8 cellular contexts compared by ENCODE assay signal in the genomic region with DNA sequence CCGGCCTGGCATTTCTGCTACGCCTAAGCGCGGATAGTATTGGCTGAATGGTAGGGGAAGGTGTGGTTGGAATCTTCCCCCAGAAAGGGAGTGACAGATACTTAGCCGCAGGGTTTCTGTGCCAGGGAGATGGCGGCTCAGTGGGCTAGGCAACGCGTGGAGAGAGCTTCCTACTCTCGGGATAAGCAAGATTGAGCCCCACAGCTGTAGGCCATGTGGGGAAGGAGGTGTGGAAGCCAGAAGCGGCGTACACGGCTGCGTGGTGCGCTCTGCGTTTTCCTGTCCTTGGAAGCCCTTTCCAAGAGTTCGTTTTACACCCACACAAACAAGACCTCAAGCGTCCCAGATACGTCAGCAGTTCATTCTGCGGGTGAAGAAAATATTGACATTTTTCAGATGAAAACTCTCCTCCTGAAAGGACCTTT. TPM values are rescaled to one million over a fixed set of nuclear protein-coding genes. Genes with fewer than 3 reads are reported as not detected.
A peak's percentile ranks its signal among the peaks of the same experiment; 100 is the strongest.
DNase-seq lines count a peak whose midpoint lies in the region; ATAC-seq, FAIRE-seq and TF ChIP-seq lines count a peak whose summit lies in the region.

No MANE protein-coding gene starts in this region.

- H3K4me1 ChIP-seq in A549 = peaks cover 21% of the 10 kb centered on the region; the same call in 2 of the 3 replicates
- H3K4me1 ChIP-seq in neuron (ENCODE audit: insufficient read depth, low read length) = peaks cover 16% of the 10 kb centered on the region

- H3K36me3 ChIP-seq in neuron (ENCODE audit: insufficient read depth, low read length) = no peaks in the 10 kb centered on the region

- TF ChIP-seq POLR2A in A549 (IDR thresholded peaks at IDR 0.05; ENCODE audit: low read length) = no peak

- H2AFZ ChIP-seq in neuron (ENCODE audit: low read depth, low read length) = peak overlapping the region; percentile 17

- CTCF ChIA-PET in A549 (lab: Yijun Ruan, JAX) = interaction anchor here (0.9 to 2.0 kb wide), 7 partner anchors 9 to 104 kb away, joined by 3 to 10 read pairs (median 4); no protein-coding TSS in a partner anchor

- peak; percentile 77 to 84 for ATAC-seq in A549
- peak; percentile 46 for ATAC-seq in GM18511 (IDR thresholded peaks at IDR 0.05; ENCODE audit: unreplicated experiment)
- peak; percentile 30 for ATAC-seq in HG03060 (IDR thresholded peaks at IDR 0.05; ENCODE audit: low read depth, unreplicated experiment)
- ATAC-seq in activated T-cell treated with anti-CD3 and anti-CD28 coated beads, Interleukin-2, amount 50 U/mL, for 72 hours (replicated peaks in 1 of 2) = peak; percentile 41 to 47

- POLR2A ChIA-PET in A549 (lab: Yijun Ruan, JAX) = interaction anchor here (0.7 to 1.4 kb wide), 4 partner anchors 12 to 83 kb away, joined by 3 to 4 read pairs (median 3); a partner anchor contains a TSS

- DNase-seq in A549 (ENCODE audit: low read depth in 1 of 2, low spot score in 1 of 2) (peak in 1 of 2 experiments; percentile 42), NCI-H748 treated with DMSO at 0.1 percent for 48 hours (lab: John Stamatoyannopoulos, UW) (peak; percentile 17), fibroblast of pulmonary artery (ENCODE audit: low read depth) (peak; percentile 69), urothelium cell line (ENCODE audit: low spot score) (peak; percentile 53)
- DNase-seq in activated T-cell treated with anti-CD3 and anti-CD28 coated beads, Interleukin-2, amount 50 U/mL, for 72 hours = peak; percentile 22 to 35

- peak overlapping the region; percentile 84 for H3K4me2 ChIP-seq in A549

- no peak for TF ChIP-seq EP300 in A549 (IDR thresholded peaks at IDR 0.05)

- no peaks in the 10 kb centered on the region for H3K9me3 Mint-ChIP-seq in activated T-cell treated with anti-CD3 and anti-CD28 coated beads, Interleukin-2, amount 50 U/mL, for 72 hours

- peaks cover 12% of the 10 kb centered on the region for H3K4me1 Mint-ChIP-seq in activated T-cell treated with anti-CD3 and anti-CD28 coated beads, Interleukin-2, amount 50 U/mL, for 72 hours (ENCODE audit: low read depth)

- 1% methylated on average over 17 of the region's 19 CpGs for WGBS in A549 (ENCODE audit: missing lambda C conversion rate)

- TF ChIP-seq RAD21 in A549 (conservative IDR thresholded peaks at IDR 0.05 in 1 of 2, IDR thresholded peaks at IDR 0.05 in 1 of 2) = no peak

- peak overlapping the region; percentile 81 for H3K4me3 ChIP-seq in A549
- H3K4me3 ChIP-seq in fibroblast of pulmonary artery (replicated peaks; ENCODE audit: low read depth, low read length) = peak overlapping the region; percentile 73
- peak overlapping the region; percentile 35 for H3K4me3 ChIP-seq in neuron (ENCODE audit: low read length)

- H3K36me3 Mint-ChIP-seq in activated T-cell treated with anti-CD3 and anti-CD28 coated beads, Interleukin-2, amount 50 U/mL, for 72 hours (ENCODE audit: insufficient read depth in 2 of 2) = no peaks in the 10 kb centered on the region

- peak overlapping the region; percentile 75 for H3K27ac Mint-ChIP-seq in activated T-cell treated with anti-CD3 and anti-CD28 coated beads, Interleukin-2, amount 50 U/mL, for 72 hours

- H3K27ac ChIP-seq in A549 = peak overlapping the region; percentile 90 to 96

- peaks cover 57% of the 10 kb centered on the region for H3K27me3 ChIP-seq in neuron (ENCODE audit: insufficient read depth, low read length)

- FAIRE-seq in A549 (lab: Jason Lieb, UNC) (no peak), urothelium cell line (lab: Jason Lieb, UNC) (peak; percentile 30)

- peaks cover 53% of the 10 kb centered on the region for H3K27me3 Mint-ChIP-seq in activated T-cell treated with anti-CD3 and anti-CD28 coated beads, Interleukin-2, amount 50 U/mL, for 72 hours (ENCODE audit: low read depth)

- H3K9me3 ChIP-seq in A549 (no peaks in the 10 kb centered on the region), neuron (ENCODE audit: low read length) (no peaks in the 10 kb centered on the region)

- peak overlapping the region; percentile 85 to 91 for H3K4me3 Mint-ChIP-seq in activated T-cell treated with anti-CD3 and anti-CD28 coated beads, Interleukin-2, amount 50 U/mL, for 72 hours

- TF ChIP-seq CTCF in A549 (IDR thresholded peaks at IDR 0.05) (no peak), fibroblast of pulmonary artery (IDR thresholded peaks at IDR 0.05; ENCODE audit: low read length, missing control alignments) (no peak)

TF ChIP-seq in A549, 52 proteins besides CTCF, POLR2A, EP300 and RAD21:
- TF ChIP-seq FOSB (CRISPR knock-in tag; IDR thresholded peaks at IDR 0.05) = no peak
- TF ChIP-seq KDM1A (IDR thresholded peaks at IDR 0.05; ENCODE audit: low read depth) = no peak
- TF ChIP-seq TFCP2L1 (CRISPR knock-in tag; IDR thresholded peaks at IDR 0.05) = no peak
- TF ChIP-seq, protein P1, sequence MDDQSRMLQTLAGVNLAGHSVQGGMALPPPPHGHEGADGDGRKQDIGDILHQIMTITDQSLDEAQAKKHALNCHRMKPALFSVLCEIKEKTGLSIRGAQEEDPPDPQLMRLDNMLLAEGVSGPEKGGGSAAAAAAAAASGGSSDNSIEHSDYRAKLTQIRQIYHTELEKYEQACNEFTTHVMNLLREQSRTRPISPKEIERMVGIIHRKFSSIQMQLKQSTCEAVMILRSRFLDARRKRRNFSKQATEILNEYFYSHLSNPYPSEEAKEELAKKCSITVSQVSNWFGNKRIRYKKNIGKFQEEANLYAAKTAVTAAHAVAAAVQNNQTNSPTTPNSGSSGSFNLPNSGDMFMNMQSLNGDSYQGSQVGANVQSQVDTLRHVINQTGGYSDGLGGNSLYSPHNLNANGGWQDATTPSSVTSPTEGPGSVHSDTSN (IDR thresholded peaks at IDR 0.05) = no peak
- TF ChIP-seq, protein P2, sequence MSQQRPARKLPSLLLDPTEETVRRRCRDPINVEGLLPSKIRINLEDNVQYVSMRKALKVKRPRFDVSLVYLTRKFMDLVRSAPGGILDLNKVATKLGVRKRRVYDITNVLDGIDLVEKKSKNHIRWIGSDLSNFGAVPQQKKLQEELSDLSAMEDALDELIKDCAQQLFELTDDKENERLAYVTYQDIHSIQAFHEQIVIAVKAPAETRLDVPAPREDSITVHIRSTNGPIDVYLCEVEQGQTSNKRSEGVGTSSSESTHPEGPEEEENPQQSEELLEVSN (IDR thresholded peaks at IDR 0.05; ENCODE audit: borderline replicate concordance, low read depth) = 0 out of 2 replicates have a peak, but pooled peaks have one; percentile 50
- no peak for TF ChIP-seq POLR2AphosphoS2 (conservative IDR thresholded peaks at IDR 0.05; ENCODE audit: low read length)
- no peak for TF ChIP-seq HOXB5 (CRISPR knock-in tag; IDR thresholded peaks at IDR 0.05)
- TF ChIP-seq NPAS2 (CRISPR knock-in tag; IDR thresholded peaks at IDR 0.05; ENCODE audit: borderline replicate concordance) = no peak
- TF ChIP-seq MYC (IDR thresholded peaks at IDR 0.05; ENCODE audit: borderline replicate concordance, low read length) = no peak
- TF ChIP-seq NR3C1 (IDR thresholded peaks at IDR 0.05) = no peak
- TF ChIP-seq RARB (CRISPR knock-in tag; IDR thresholded peaks at IDR 0.05) = no peak
- TF ChIP-seq, protein P3, sequence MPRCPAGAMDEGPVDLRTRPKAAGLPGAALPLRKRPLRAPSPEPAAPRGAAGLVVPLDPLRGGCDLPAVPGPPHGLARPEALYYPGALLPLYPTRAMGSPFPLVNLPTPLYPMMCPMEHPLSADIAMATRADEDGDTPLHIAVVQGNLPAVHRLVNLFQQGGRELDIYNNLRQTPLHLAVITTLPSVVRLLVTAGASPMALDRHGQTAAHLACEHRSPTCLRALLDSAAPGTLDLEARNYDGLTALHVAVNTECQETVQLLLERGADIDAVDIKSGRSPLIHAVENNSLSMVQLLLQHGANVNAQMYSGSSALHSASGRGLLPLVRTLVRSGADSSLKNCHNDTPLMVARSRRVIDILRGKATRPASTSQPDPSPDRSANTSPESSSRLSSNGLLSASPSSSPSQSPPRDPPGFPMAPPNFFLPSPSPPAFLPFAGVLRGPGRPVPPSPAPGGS (IDR thresholded peaks at IDR 0.05) = no peak
- TF ChIP-seq ZC3H11A (IDR thresholded peaks at IDR 0.05) = no peak
- no peak for TF ChIP-seq CBX2 (IDR thresholded peaks at IDR 0.05; ENCODE audit: borderline replicate concordance, low read depth)
- no peak for TF ChIP-seq MAFK (IDR thresholded peaks at IDR 0.05; ENCODE audit: partially characterized antibody)
- TF ChIP-seq, protein P4, sequence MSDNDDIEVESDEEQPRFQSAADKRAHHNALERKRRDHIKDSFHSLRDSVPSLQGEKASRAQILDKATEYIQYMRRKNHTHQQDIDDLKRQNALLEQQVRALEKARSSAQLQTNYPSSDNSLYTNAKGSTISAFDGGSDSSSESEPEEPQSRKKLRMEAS (IDR thresholded peaks at IDR 0.05) = peak; percentile 65
- TF ChIP-seq SREBF2 (IDR thresholded peaks at IDR 0.05) = no peak
TF ChIP-seq in A549: peak in this region for 2.

RNA-seq across cellular contexts. Expression of a gene that starts 0.4 kb away (rescaled TPM):
- 29.9 and 44.9 TPM in 2 replicates for polyA plus RNA-seq in A549 (2011; rRNA removed)
- polyA plus RNA-seq in A549 (2012; cell fraction: cytosol; rRNA removed) = 13.7 and 17.1 TPM in 2 replicates
- 10.4 and 13.4 TPM in 2 replicates for polyA plus RNA-seq in A549 (2012; cell fraction: nucleus; rRNA removed)
- 12.9 to 16.9 TPM (median 13.1 TPM) in 3 replicates for polyA plus RNA-seq in A549 (2017; fragmentation: RNase III; extraction: RNeasy Plus Mini Kit Qiagen cat#74134 plus additional on column Dnase treatment)
- polyA minus RNA-seq in A549 (2011; rRNA and poly(A)+ RNA removed) = 13.1 and 20.5 TPM in 2 replicates
- 1 to 10 TPM; 1.2 to 5.1 TPM for total RNA-seq in activated T-cell treated with anti-CD3 and anti-CD28 coated beads, Interleukin-2, amount 50 U/mL, for 72 hours

RNA-seq across cellular contexts. Expression of a gene that starts 50.6 kb away (rescaled TPM):
- 12.1 and 16.5 TPM in 2 replicates for polyA plus RNA-seq in A549 (2011; rRNA removed)
- polyA plus RNA-seq in A549 (2012; cell fraction: cytosol; rRNA removed) = 2.5 and 2.7 TPM in 2 replicates
- polyA plus RNA-seq in A549 (2012; cell fraction: nucleus; rRNA removed) = 0.83 and 1.6 TPM in 2 replicates
- polyA plus RNA-seq in A549 (2017; fragmentation: RNase III; extraction: RNeasy Plus Mini Kit Qiagen cat#74134 plus additional on column Dnase treatment) = 9.5 to 10.4 TPM (median 9.6 TPM) in 3 replicates
- 3.6 and 4.2 TPM in 2 replicates for polyA minus RNA-seq in A549 (2011; rRNA and poly(A)+ RNA removed)
- total RNA-seq in activated T-cell treated with anti-CD3 and anti-CD28 coated beads, Interleukin-2, amount 50 U/mL, for 72 hours = 10 to 100 TPM; 16.7 to 21.7 TPM

Comparison
In these comparisons a context has a peak if more than half of its experiments do, and no peak if none do; other contexts are left out.
1. ATAC-seq: peak in every context shown above with its lines; median percentile 80 in A549; 46 in GM18511; 44 in activated T-cell treated with anti-CD3 and anti-CD28 coated beads, Interleukin-2, amount 50 U/mL, for 72 hours; 30 in HG03060.